Comparison of ENCODE assay signal across 11 cellular contexts in the genomic region with DNA sequence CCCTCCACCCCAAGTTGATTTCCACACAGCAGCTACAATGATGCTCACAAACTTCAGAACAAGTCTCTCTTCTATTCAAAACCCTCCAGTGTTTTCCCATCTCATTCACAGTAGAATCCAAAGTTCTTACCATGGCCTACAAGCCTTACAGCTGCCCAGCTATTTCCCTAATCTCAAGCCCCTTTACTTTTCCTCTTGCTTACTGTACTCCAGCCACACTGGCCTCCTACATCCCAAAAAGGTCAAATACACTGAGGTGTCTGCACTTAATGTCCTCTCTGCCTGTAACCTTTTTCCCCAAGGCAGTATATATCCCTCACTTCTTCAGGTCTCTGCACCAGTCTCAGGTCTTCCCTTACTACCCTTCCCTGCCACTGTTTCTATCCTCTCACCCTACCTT. TPM values are rescaled to one million over a fixed set of nuclear protein-coding genes. Genes with fewer than 3 reads are reported as not detected.
DNase-seq lines count a peak whose midpoint lies in the region; ATAC-seq and TF ChIP-seq lines count a peak whose summit lies in the region.
"Had no signal": no experiment of that assay in that cellular context is flagged by ENCODE, and none has a peak within 500 bp of the region (broad histone marks: within the 10 kb centered on the region; RNA-seq: fewer than 3 reads in every experiment).

No MANE protein-coding gene starts in this region.

- peaks cover 2% of the 10 kb centered on the region for H3K79me1 ChIP-seq in neuronal stem cell (ENCODE audit: low read depth, low read length)

- H3K27me3 ChIP-seq in right cardiac atrium (ENCODE audit: control insufficient read depth, insufficient read depth) (no peaks in the 10 kb centered on the region), uterus (no peaks in the 10 kb centered on the region), neuronal stem cell (ENCODE audit: control insufficient read depth in 3 of 3, insufficient read depth in 3 of 3, low read depth in 1 of 3, low read length in 3 of 3) (no peaks in the 10 kb centered on the region)
- H3K27me3 ChIP-seq: BE2C had no signal

- no peak overlapping the region for H2BK5ac ChIP-seq in neuronal stem cell (ENCODE audit: low read length)

- peak overlapping the region; percentile 96 for H3K4me3 Mint-ChIP-seq in activated T-helper 2 cell treated with anti-CD3 and anti-CD28 coated beads, Interferon-gamma antibody, Interleukin-2, Interleukin-4, amounts not matched to agents 10 μg/mL and 5 μg/mL and 100 μg/mL, durations not matched to agents 14 hours and 24 hours and 36 hours (ENCODE audit: low read depth)
- peak overlapping the region; percentile 38 to 100 (median 82) for H3K4me3 Mint-ChIP-seq in naive B cell

- no peak for ATAC-seq in right cardiac atrium
- no peak for ATAC-seq in left ventricle myocardium superior
- ATAC-seq in naive B cell (ENCODE audit: low read depth in 2 of 2) = no peak

- H3K36me3 ChIP-seq in uterus (no peaks in the 10 kb centered on the region), neuronal stem cell (replicated peaks in 1 of 2; ENCODE audit: control insufficient read depth in 2 of 2, insufficient read depth in 2 of 2, low read length in 2 of 2) (peaks cover 0 to 4% of the 10 kb centered on the region in 2 donors)
- H3K36me3 ChIP-seq: BE2C had no signal

- H2AFZ ChIP-seq in neuronal stem cell (ENCODE audit: low read length) = no peak overlapping the region

- TF ChIP-seq CTCF in uterus (IDR thresholded peaks at IDR 0.05) = no peak

- intact Hi-C loops in right cardiac atrium (cut with DNase I) (loop anchor here in 1 of 4 donors (10.0 kb wide), 1 partner anchor 107 kb away; no protein-coding TSS in a partner anchor), left ventricle myocardium superior (cut with micrococcal nuclease) (no loop called here), uterus (cut with DNase I; ENCODE audit: low total_unique reads) (no loop called here)
- intact Hi-C loops in activated T-helper 2 cell treated with anti-CD3 and anti-CD28 coated beads, Interferon-gamma antibody, Interleukin-2, Interleukin-4, amounts not matched to agents 10 μg/mL and 5 μg/mL and 100 μg/mL, durations not matched to agents 14 hours and 24 hours and 36 hours (cut with micrococcal nuclease) = loop anchor here (5.0 to 10.0 kb wide), 3 partner anchors 40 to 747 kb away; partner anchors contain the start of gene CD53

- H3K4ac ChIP-seq in neuronal stem cell (ENCODE audit: low read length) = no peak overlapping the region

- no peaks in the 10 kb centered on the region for H3K27me3 Mint-ChIP-seq in activated T-helper 2 cell treated with anti-CD3 and anti-CD28 coated beads, Interferon-gamma antibody, Interleukin-2, Interleukin-4, amounts not matched to agents 10 μg/mL and 5 μg/mL and 100 μg/mL, durations not matched to agents 14 hours and 24 hours and 36 hours (ENCODE audit: low read depth)
- H3K27me3 Mint-ChIP-seq in naive B cell = no peaks in the 10 kb centered on the region

- H2BK15ac ChIP-seq in neuronal stem cell (ENCODE audit: low read length) = no peak overlapping the region

- H3K9ac ChIP-seq in neuronal stem cell (ENCODE audit: low read depth, low read length, poor library complexity) = no peak overlapping the region

- no peak overlapping the region for H3K23ac ChIP-seq in neuronal stem cell (ENCODE audit: low read depth, low read length, poor library complexity)

- peaks cover 67% of the 10 kb centered on the region for H3K4me1 Mint-ChIP-seq in activated T-helper 2 cell treated with anti-CD3 and anti-CD28 coated beads, Interferon-gamma antibody, Interleukin-2, Interleukin-4, amounts not matched to agents 10 μg/mL and 5 μg/mL and 100 μg/mL, durations not matched to agents 14 hours and 24 hours and 36 hours (ENCODE audit: low read depth)
- peaks cover 57 to 81% (median 66%) of the 10 kb centered on the region in 3 donors for H3K4me1 Mint-ChIP-seq in naive B cell

- DNase-seq in right cardiac atrium (no peak), left ventricle myocardium superior (no peak), naive B cell (no peak), uterus (no peak), HT-29 (ENCODE audit: low spot score) (no peak), neuronal stem cell (ENCODE audit: low spot score) (no peak), NCI-H226 (no peak)
- DNase-seq in activated T-helper 2 cell treated with anti-CD3 and anti-CD28 coated beads, Interferon-gamma antibody, Interleukin-2, Interleukin-4, amounts not matched to agents 10 μg/mL and 5 μg/mL and 100 μg/mL, durations not matched to agents 14 hours and 24 hours and 36 hours (ENCODE audit: low spot score) = no peak
- DNase-seq: BE2C, NCI-H187, occipital lobe had no signal

- H3K27ac ChIP-seq in right cardiac atrium (ENCODE audit: low read length) (no peak overlapping the region), uterus (peak overlapping the region; percentile 21 to 98), neuronal stem cell (replicated peaks; ENCODE audit: low read length) (no peak overlapping the region)

- H4K8ac ChIP-seq in neuronal stem cell (ENCODE audit: low read depth, low read length) = no peak overlapping the region

- no peak overlapping the region for H2BK120ac ChIP-seq in neuronal stem cell (ENCODE audit: low read depth, low read length)

- H3K14ac ChIP-seq in neuronal stem cell (ENCODE audit: low read length) = no peak overlapping the region

- H3K36me3 Mint-ChIP-seq in activated T-helper 2 cell treated with anti-CD3 and anti-CD28 coated beads, Interferon-gamma antibody, Interleukin-2, Interleukin-4, amounts not matched to agents 10 μg/mL and 5 μg/mL and 100 μg/mL, durations not matched to agents 14 hours and 24 hours and 36 hours (ENCODE audit: low read depth) = peaks cover 39% of the 10 kb centered on the region
- H3K36me3 Mint-ChIP-seq in naive B cell = no peaks in the 10 kb centered on the region

- H3K4me1 ChIP-seq in right cardiac atrium (ENCODE audit: control insufficient read depth, insufficient read depth, low read length) (peaks cover 10% of the 10 kb centered on the region), uterus (peaks cover 0 to 7% of the 10 kb centered on the region in 2 donors), neuronal stem cell (ENCODE audit: control insufficient read depth in 2 of 2, insufficient read depth in 1 of 2, low read depth in 1 of 2, low read length in 2 of 2) (peaks cover 6% of the 10 kb centered on the region in 2 donors)
- H3K4me1 ChIP-seq: BE2C had no signal

- no peak overlapping the region for H2BK12ac ChIP-seq in neuronal stem cell (ENCODE audit: low read length)

- H3K18ac ChIP-seq in neuronal stem cell (ENCODE audit: low read length) = no peak overlapping the region

- H3K4me2 ChIP-seq in neuronal stem cell (ENCODE audit: insufficient read depth, low read length, poor library complexity, severe bottlenecking) = no peak overlapping the region

- no peak overlapping the region for H4K91ac ChIP-seq in neuronal stem cell (ENCODE audit: low read depth, low read length, poor library complexity)

- H3K27ac Mint-ChIP-seq in activated T-helper 2 cell treated with anti-CD3 and anti-CD28 coated beads, Interferon-gamma antibody, Interleukin-2, Interleukin-4, amounts not matched to agents 10 μg/mL and 5 μg/mL and 100 μg/mL, durations not matched to agents 14 hours and 24 hours and 36 hours = peak overlapping the region; percentile 64
- H3K27ac Mint-ChIP-seq in naive B cell = peak overlapping the region in 5 of 6 donors; percentile 11 to 86 (median 48)

- H2AK5ac ChIP-seq in neuronal stem cell (ENCODE audit: low read depth, low read length) = no peak overlapping the region

- no peaks in the 10 kb centered on the region for H3K9me3 ChIP-seq in right cardiac atrium (ENCODE audit: control insufficient read depth, low read length)
- H3K9me3 ChIP-seq in uterus = no peaks in the 10 kb centered on the region
- no peaks in the 10 kb centered on the region for H3K9me3 ChIP-seq in neuronal stem cell (replicated peaks in 1 of 2; ENCODE audit: control insufficient read depth in 2 of 2, insufficient read depth in 1 of 2, low read depth in 1 of 2, low read length in 2 of 2)
- H3K9me3 ChIP-seq: BE2C had no signal

- H3K4me3 ChIP-seq in right cardiac atrium (ENCODE audit: low read length) (peak overlapping the region; percentile 19), uterus (no peak overlapping the region), neuronal stem cell (ENCODE audit: low read length in 2 of 2) (no peak overlapping the region)

- H3K9me3 Mint-ChIP-seq in activated T-helper 2 cell treated with anti-CD3 and anti-CD28 coated beads, Interferon-gamma antibody, Interleukin-2, Interleukin-4, amounts not matched to agents 10 μg/mL and 5 μg/mL and 100 μg/mL, durations not matched to agents 14 hours and 24 hours and 36 hours = no peaks in the 10 kb centered on the region
- no peaks in the 10 kb centered on the region for H3K9me3 Mint-ChIP-seq in naive B cell

- TF ChIP-seq POLR2A in uterus (IDR thresholded peaks at IDR 0.05) = no peak

RNA-seq across cellular contexts. Expression of gene RAP1A, which starts 2.6 kb away (rescaled TPM):
- total RNA-seq in right cardiac atrium (100 to 1,000 TPM; 104 to 128 (median 111) TPM), left ventricle myocardium superior (102 TPM), uterus (10 to 100 TPM; 47.6 to 94.8 (median 60.2) TPM)
- polyA plus RNA-seq in right cardiac atrium (110 TPM), naive B cell (ENCODE audit: low read depth in 6 of 6) (10 to 100 TPM; 30.7 to 44.6 (median 37.2) TPM)
- total RNA-seq in activated T-helper 2 cell treated with anti-CD3 and anti-CD28 coated beads, Interferon-gamma antibody, Interleukin-2, Interleukin-4, amounts not matched to agents 10 μg/mL and 5 μg/mL and 100 μg/mL, durations not matched to agents 14 hours and 24 hours and 36 hours = 219 TPM in 2 replicates
- 4.1 and 4.2 TPM in 2 replicates for total RNA-seq in HT-29 (2014; rRNA removed; shearing (Covaris generic))
- 39.5 TPM for polyA plus RNA-seq in neuronal stem cell (2013, experiment 1 of 2)
- 39.3 TPM for polyA plus RNA-seq in neuronal stem cell (2013, experiment 2 of 2)

Comparison
In these comparisons a context has a peak if more than half of its experiments do, and no peak if none do; other contexts are left out.
1. H3K27ac ChIP-seq: peak in uterus (2 of 2); none in right cardiac atrium (single experiment) and neuronal stem cell (single experiment).